Comparison of ENCODE assay signal across 23 cellular contexts in genomic region chr5:39670955-39671354, GRCh38.
DNase-seq lines count a peak whose midpoint lies in the region; ATAC-seq, FAIRE-seq and TF ChIP-seq lines count a peak whose summit lies in the region.
"Had no signal": no experiment of that assay in that cellular context is flagged by ENCODE, and none has a peak within 500 bp of the region (broad histone marks: within the 10 kb centered on the region; RNA-seq: fewer than 3 reads in every experiment).

No MANE protein-coding gene starts in this region.

- H3K27me3 ChIP-seq in HUES64 (ENCODE audit: insufficient read depth, low read length) = no peaks in the 10 kb centered on the region
- H3K27me3 ChIP-seq in astrocyte (ENCODE audit: insufficient read depth, low read length) = no peaks in the 10 kb centered on the region
- no peaks in the 10 kb centered on the region for H3K27me3 ChIP-seq in neural cell (ENCODE audit: insufficient read depth, low read depth, low read length)
- no peaks in the 10 kb centered on the region for H3K27me3 ChIP-seq in subcutaneous abdominal adipose tissue (ENCODE audit: control insufficient read depth in 5 of 5, insufficient read depth in 4 of 5, low read length in 5 of 5)
- no peaks in the 10 kb centered on the region for H3K27me3 ChIP-seq in trophoblast cell (ENCODE audit: insufficient read depth, low read length)
- H3K27me3 ChIP-seq: BLaER1 treated with 17β-estradiol and CSF1 and Interleukin-3, amounts not matched to agents 10 nM and 100 nM had no signal

- ATAC-seq in WTC11 (no peak), GM19324 (IDR thresholded peaks at IDR 0.05; ENCODE audit: low FRiP score, unreplicated experiment) (no peak)
- ATAC-seq: GM12878, HCT116, HepG2 had no signal

- no peak overlapping the region for H3K18ac ChIP-seq in trophoblast cell (ENCODE audit: low read length)

- no peak overlapping the region for H3K23ac ChIP-seq in trophoblast cell (ENCODE audit: low read length)

- H3F3A ChIP-seq in neural cell (ENCODE audit: insufficient read depth, low read length, poor library complexity, severe bottlenecking) = peaks cover 5% of the 10 kb centered on the region

- no peaks in the 10 kb centered on the region for H3K36me3 ChIP-seq in HUES64 (ENCODE audit: insufficient read depth, low read length)
- no peaks in the 10 kb centered on the region for H3K36me3 ChIP-seq in astrocyte (ENCODE audit: insufficient read depth, low read length)
- no peaks in the 10 kb centered on the region for H3K36me3 ChIP-seq in neural cell (ENCODE audit: insufficient read depth, low read length)
- H3K36me3 ChIP-seq in subcutaneous abdominal adipose tissue (ENCODE audit: control insufficient read depth in 5 of 5, insufficient read depth in 5 of 5, low read length in 5 of 5) = no peaks in the 10 kb centered on the region
- H3K36me3 ChIP-seq in trophoblast cell (ENCODE audit: control insufficient read depth in 1 of 2, insufficient read depth in 2 of 2, low read length in 2 of 2) = no peaks in the 10 kb centered on the region
- H3K36me3 ChIP-seq: BLaER1 treated with 17β-estradiol and CSF1 and Interleukin-3, amounts not matched to agents 10 nM and 100 nM had no signal

- H3K79me2 ChIP-seq in astrocyte (ENCODE audit: insufficient read depth, low read length) (no peaks in the 10 kb centered on the region), neural cell (replicated peaks; ENCODE audit: insufficient read depth, low read length) (no peaks in the 10 kb centered on the region), trophoblast cell (ENCODE audit: control insufficient read depth, insufficient read depth, low read length, poor library complexity) (no peaks in the 10 kb centered on the region)

- H3K4me2 ChIP-seq in astrocyte (ENCODE audit: low read length) (no peak overlapping the region), neural cell (ENCODE audit: low read length) (peak overlapping the region; percentile 59), trophoblast cell (ENCODE audit: low read length) (no peak overlapping the region)
- H3K4me2 ChIP-seq: BLaER1 treated with 17β-estradiol and CSF1 and Interleukin-3, amounts not matched to agents 10 nM and 100 nM; GM23338 had no signal

- H3K4me3 Mint-ChIP-seq in astrocyte (ENCODE audit: unreplicated experiment) = no peak overlapping the region
- no peak overlapping the region for H3K4me3 Mint-ChIP-seq in WTC11
- H3K4me3 Mint-ChIP-seq: B cell; CD4-positive, CD25-positive, alpha-beta regulatory T cell; CD8-positive, alpha-beta memory T cell; GM23338; HFFc6; IgD-negative memory B cell had no signal

- H3K9me3 ChIP-seq in HUES64 (ENCODE audit: insufficient read depth, low read depth, low read length) = no peaks in the 10 kb centered on the region
- H3K9me3 ChIP-seq in astrocyte (ENCODE audit: insufficient read depth, low read depth, low read length) = no peaks in the 10 kb centered on the region
- H3K9me3 ChIP-seq in neural cell (ENCODE audit: low read length) = no peaks in the 10 kb centered on the region
- no peaks in the 10 kb centered on the region for H3K9me3 ChIP-seq in subcutaneous abdominal adipose tissue (ENCODE audit: control insufficient read depth in 5 of 5, low read length in 5 of 5)
- no peaks in the 10 kb centered on the region for H3K9me3 ChIP-seq in trophoblast cell (ENCODE audit: insufficient read depth, low read depth, low read length)

- no peak for TF ChIP-seq EP300 in neural cell (conservative IDR thresholded peaks at IDR 0.05; ENCODE audit: poor library complexity, severe bottlenecking)

- no peak overlapping the region for H2BK120ac ChIP-seq in trophoblast cell (ENCODE audit: insufficient read depth, low read length, poor library complexity)

- H4K8ac ChIP-seq in trophoblast cell (ENCODE audit: low read depth, low read length) = no peak overlapping the region

- H3K27ac Mint-ChIP-seq in astrocyte (ENCODE audit: unreplicated experiment) (no peak overlapping the region), WTC11 (no peak overlapping the region)
- H3K27ac Mint-ChIP-seq: B cell; CD4-positive, CD25-positive, alpha-beta regulatory T cell; GM23338; HFFc6; IgD-negative memory B cell had no signal

- no peak for TF ChIP-seq RAD21 in neural cell (conservative IDR thresholded peaks at IDR 0.05)

- no peaks in the 10 kb centered on the region for H3K27me3 Mint-ChIP-seq in astrocyte (ENCODE audit: low read depth, unreplicated experiment)
- H3K27me3 Mint-ChIP-seq in WTC11 (ENCODE audit: low read depth) = no peaks in the 10 kb centered on the region
- H3K27me3 Mint-ChIP-seq: IgD-negative memory B cell had no signal

- H2BK12ac ChIP-seq in trophoblast cell (ENCODE audit: low read length) = no peak overlapping the region

- no peak overlapping the region for H3K9ac ChIP-seq in HUES64 (ENCODE audit: low read depth, low read length)
- no peak overlapping the region for H3K9ac ChIP-seq in astrocyte (ENCODE audit: low read length)
- peak overlapping the region; percentile 42 for H3K9ac ChIP-seq in neural cell (ENCODE audit: low read length)
- H3K9ac ChIP-seq in subcutaneous abdominal adipose tissue (ENCODE audit: low read length in 5 of 5) = no peak overlapping the region
- H3K9ac ChIP-seq in trophoblast cell (ENCODE audit: low read length) = no peak overlapping the region
- H3K9ac ChIP-seq: BLaER1 treated with 17β-estradiol and CSF1 and Interleukin-3, amounts not matched to agents 10 nM and 100 nM had no signal

- no peak for FAIRE-seq in astrocyte (lab: Jason Lieb, UNC)
- FAIRE-seq: GM12878, HepG2 had no signal

- H2AFZ ChIP-seq in astrocyte (ENCODE audit: low read depth, low read length) (no peak overlapping the region), neural cell (ENCODE audit: low read depth, low read length) (no peak overlapping the region), trophoblast cell (ENCODE audit: insufficient read depth, low read length, poor library complexity) (no peak overlapping the region)
- H2AFZ ChIP-seq: GM23338 had no signal

- H3K4ac ChIP-seq in trophoblast cell (ENCODE audit: low read depth, low read length) = no peak overlapping the region

- H2BK5ac ChIP-seq in trophoblast cell (ENCODE audit: low read depth, low read length, poor library complexity) = no peak overlapping the region

- H4K91ac ChIP-seq in trophoblast cell (ENCODE audit: low read depth, low read length) = no peak overlapping the region

- H4K20me1 ChIP-seq in astrocyte (ENCODE audit: insufficient read depth, low read length) (no peaks in the 10 kb centered on the region), neural cell (ENCODE audit: insufficient read depth) (no peaks in the 10 kb centered on the region)
- H4K20me1 ChIP-seq: BLaER1 treated with 17β-estradiol and CSF1 and Interleukin-3, amounts not matched to agents 10 nM and 100 nM had no signal

- H4K12ac ChIP-seq in trophoblast cell (ENCODE audit: low read depth, low read length) = no peak overlapping the region

- no peaks in the 10 kb centered on the region for H3K36me3 Mint-ChIP-seq in astrocyte (ENCODE audit: low read depth, unreplicated experiment)
- H3K36me3 Mint-ChIP-seq in WTC11 = no peaks in the 10 kb centered on the region
- H3K36me3 Mint-ChIP-seq: CD4-positive, CD25-positive, alpha-beta regulatory T cell; CD8-positive, alpha-beta memory T cell; IgD-negative memory B cell had no signal

- H3K27ac ChIP-seq in HUES64 (ENCODE audit: low read depth, low read length) (0 out of 2 replicates have a peak overlapping the region, but pooled peaks have one; percentile 11), astrocyte (ENCODE audit: low read depth, low read length) (peak overlapping the region; percentile 21), neural cell (ENCODE audit: low read length) (peak overlapping the region; percentile 86), subcutaneous abdominal adipose tissue (ENCODE audit: low read depth, low read length) (peak overlapping the region; percentile 51), trophoblast cell (ENCODE audit: low read depth, low read length) (no peak overlapping the region)
- H3K27ac ChIP-seq: BLaER1 treated with 17β-estradiol and CSF1 and Interleukin-3, amounts not matched to agents 10 nM and 100 nM; HL-60 had no signal

- no peak overlapping the region for H3K14ac ChIP-seq in trophoblast cell (ENCODE audit: low read length)

- H3K9me2 ChIP-seq in neural cell (ENCODE audit: insufficient read depth, low read length) = no peaks in the 10 kb centered on the region

- no peak overlapping the region for H3K4me3 ChIP-seq in HUES64 (ENCODE audit: low read length)
- H3K4me3 ChIP-seq in astrocyte (ENCODE audit: insufficient read depth, low read depth, low read length) = no peak overlapping the region
- H3K4me3 ChIP-seq in neural cell (ENCODE audit: low read length) = peak overlapping the region; percentile 43
- H3K4me3 ChIP-seq in subcutaneous abdominal adipose tissue (ENCODE audit: low read depth in 1 of 5, low read length in 5 of 5) = no peak overlapping the region
- H3K4me3 ChIP-seq in trophoblast cell (ENCODE audit: low read depth, low read length) = no peak overlapping the region
- H3K4me3 ChIP-seq: BLaER1 treated with 17β-estradiol and CSF1 and Interleukin-3, amounts not matched to agents 10 nM and 100 nM; GM12878; GM23338 had no signal

- H3K79me1 ChIP-seq in trophoblast cell (ENCODE audit: low read length) = peaks cover 3% of the 10 kb centered on the region

- DNase-seq in astrocyte (ENCODE audit: low read depth) (no peak), WTC11 (ENCODE audit: low spot score) (no peak), trophoblast cell (no peak)
- DNase-seq: CD4-positive, CD25-positive, alpha-beta regulatory T cell; CD8-positive, alpha-beta memory T cell; COR-L47; DMS 273 treated with DMSO at 0.1 percent for 48 hours; DMS53; DND-41; EL; HFFc6 had no signal

- peaks cover 4% of the 10 kb centered on the region for H3K4me1 Mint-ChIP-seq in astrocyte (ENCODE audit: low read depth, unreplicated experiment)
- H3K4me1 Mint-ChIP-seq in WTC11 = peaks cover 12% of the 10 kb centered on the region
- H3K4me1 Mint-ChIP-seq: B cell; CD4-positive, CD25-positive, alpha-beta regulatory T cell; CD8-positive, alpha-beta memory T cell; IgD-negative memory B cell had no signal

- H3K4me1 ChIP-seq in HUES64 (ENCODE audit: insufficient read depth, low read length) (0 out of 2 replicates have a peak, but pooled peaks cover 8% of the 10 kb centered on the region), astrocyte (ENCODE audit: insufficient read depth, low read length) (no peaks in the 10 kb centered on the region), subcutaneous abdominal adipose tissue (ENCODE audit: control insufficient read depth in 5 of 5, insufficient read depth in 5 of 5, low read length in 5 of 5) (peaks cover 0 to 44% (median 11%) of the 10 kb centered on the region in 5 donors), trophoblast cell (ENCODE audit: control insufficient read depth in 1 of 2, insufficient read depth in 2 of 2, low read length in 2 of 2) (no peaks in the 10 kb centered on the region)
- H3K4me1 ChIP-seq: BLaER1 treated with 17β-estradiol and CSF1 and Interleukin-3, amounts not matched to agents 10 nM and 100 nM had no signal

- POLR2A ChIA-PET in WTC11 (lab: Charles Lee) = no interaction called here

- CTCF ChIA-PET in WTC11 (lab: Charles Lee) = no interaction called here

- H2AK5ac ChIP-seq in trophoblast cell (ENCODE audit: low read length) = no peak overlapping the region

- no peak for TF ChIP-seq CTCF in astrocyte (IDR thresholded peaks at IDR 0.05; ENCODE audit: insufficient read depth, low read depth, low read length)
- no peak for TF ChIP-seq CTCF in neural cell (IDR thresholded peaks at IDR 0.05; ENCODE audit: poor library complexity, severe bottlenecking)
- no peak for TF ChIP-seq CTCF in WTC11 (IDR thresholded peaks at IDR 0.05)

- H3K9me3 Mint-ChIP-seq in astrocyte (ENCODE audit: unreplicated experiment) (no peaks in the 10 kb centered on the region), WTC11 (peaks cover 11% of the 10 kb centered on the region)
- H3K9me3 Mint-ChIP-seq: CD8-positive, alpha-beta memory T cell; GM23338; HFFc6; IgD-negative memory B cell had no signal
